8 cellular contexts compared by ENCODE assay signal in genomic region chr20:31698803-31699718, GRCh38. TPM values are rescaled to one million over a fixed set of nuclear protein-coding genes. Genes with fewer than 3 reads are reported as not detected.
DNase-seq lines count a peak whose midpoint lies in the region; ATAC-seq and TF ChIP-seq lines count a peak whose summit lies in the region.

No MANE protein-coding gene starts in this region.

- CTCF ChIA-PET in PC-9 (lab: Charles Lee), result interaction anchor here (0.6 to 1.9 kb wide), 5 partner anchors 17 to 151 kb away, joined by 3 to 11 read pairs (median 3); no protein-coding TSS in a partner anchor

- H3F3A ChIP-seq in PC-9 (ENCODE audit: insufficient read depth, low read depth), result peaks cover 86% of the 10 kb centered on the region

- TF ChIP-seq CTCF in PC-9 (conservative IDR thresholded peaks at IDR 0.05), result no peak
- no peak for TF ChIP-seq CTCF in choroid plexus epithelial cell (conservative IDR thresholded peaks at IDR 0.05; ENCODE audit: low read depth, low read length)
- TF ChIP-seq CTCF in lower leg skin (IDR thresholded peaks at IDR 0.05), result no peak
- TF ChIP-seq CTCF in testis (IDR thresholded peaks at IDR 0.05), result no peak

- POLR2A ChIA-PET in PC-9 (lab: Charles Lee; ENCODE audit: unreplicated experiment), result interaction anchor here (0.6 kb wide), 1 partner anchor 89 kb away, joined by 7 read pairs; no protein-coding TSS in a partner anchor

- peak overlapping the region; percentile 53 for H3K4me2 ChIP-seq in PC-9

- DNase-seq in DMS 273 (lab: John Stamatoyannopoulos, UW; ENCODE audit: unreplicated experiment) (peak; percentile 63), PC-9 (peak; percentile 58 to 91), choroid plexus epithelial cell (ENCODE audit: low read depth) (peak; percentile 98), lower leg skin (ENCODE audit: low spot score in 2 of 2) (peak; percentile 88 to 90), testis (peak; percentile 84)
- DNase-seq in stimulated activated CD4-positive, alpha-beta T cell treated with anti-CD3 and anti-CD28 coated beads, Interleukin-12 subunit alpha, Interleukin-12 subunit beta, amount 100 ng/mL, for 4 hours, result no peak

- no TSS peak for BruUV-seq in PC-9 (replicated peaks; lab: Mats Ljungman, UMichigan)

- H3K4me1 ChIP-seq in PC-9 (replicated peaks; ENCODE audit: insufficient read depth), result peaks cover 90% of the 10 kb centered on the region
- H3K4me1 ChIP-seq in testis, result peaks cover 33% of the 10 kb centered on the region

- no peaks in the 10 kb centered on the region for H3K27me3 ChIP-seq in PC-9 (ENCODE audit: insufficient read depth, low read depth)
- H3K27me3 ChIP-seq in testis, result no peaks in the 10 kb centered on the region

- no peak overlapping the region for H3K4me3 ChIP-seq in PC-9
- no peak overlapping the region for H3K4me3 ChIP-seq in choroid plexus epithelial cell (ENCODE audit: low read depth, low read length)
- H3K4me3 ChIP-seq in lower leg skin (ENCODE audit: low read depth, poor library complexity, severe bottlenecking), result no peak overlapping the region
- H3K4me3 ChIP-seq in testis, result no peak overlapping the region

- no peak overlapping the region for H2AFZ ChIP-seq in PC-9

- peaks cover 95% of the 10 kb centered on the region for H3K79me2 ChIP-seq in PC-9 (ENCODE audit: low read depth)

- TF ChIP-seq POLR2A in lower leg skin (IDR thresholded peaks at IDR 0.05) (no peak), testis (IDR thresholded peaks at IDR 0.05) (no peak)

- intact Hi-C loops in PC-9 (cut with micrococcal nuclease; ENCODE audit: unreplicated experiment), result no loop called here
- intact Hi-C loops in lower leg skin (cut with DNase I; ENCODE audit: low total_unique reads), result no loop called here
- intact Hi-C loops in testis (cut with DNase I; ENCODE audit: low total_unique reads), result no loop called here

- peaks cover 60% of the 10 kb centered on the region for H3K36me3 ChIP-seq in PC-9 (ENCODE audit: low read depth)
- H3K36me3 ChIP-seq in testis (ENCODE audit: low read depth, missing control alignments), result no peaks in the 10 kb centered on the region

- WGBS in lower leg skin, 2 donors, result 46 to 53% methylated on average over 6 of the region's 6 CpGs
- WGBS in testis, 2 donors, result 31 to 39% methylated on average over 6 of the region's 6 CpGs

- no peaks in the 10 kb centered on the region for H4K20me1 ChIP-seq in PC-9 (ENCODE audit: insufficient read depth)

- H3K9me3 ChIP-seq in PC-9 (ENCODE audit: insufficient read depth, low read depth) (no peaks in the 10 kb centered on the region), testis (no peaks in the 10 kb centered on the region)

- peak; percentile 81 for ATAC-seq in GM19324 (IDR thresholded peaks at IDR 0.05; ENCODE audit: low FRiP score, unreplicated experiment)
- ATAC-seq in HG03280 (IDR thresholded peaks at IDR 0.05; ENCODE audit: unreplicated experiment), result peak; percentile 94

- H3K27ac ChIP-seq in PC-9 (peak overlapping the region; percentile 95), testis (peak overlapping the region; percentile 82 to 84)

- no peaks in the 10 kb centered on the region for H3K9me2 ChIP-seq in PC-9 (ENCODE audit: insufficient read depth)

RNA-seq across cellular contexts. Expression of gene BCL2L1, which starts 23.6 kb away (rescaled TPM):
- total RNA-seq in PC-9 (2021), result 125 and 129 TPM in 2 replicates
- total RNA-seq in lower leg skin, result 100 to 1,000 TPM; 115 to 152 (median 125) TPM
- total RNA-seq in testis, result 10 to 100 TPM; 83.0 to 84.7 TPM
- polyA plus RNA-seq in testis (ENCODE audit: insufficient read depth, low read depth, low replicate concordance), result 122 TPM

RNA-seq across cellular contexts. Expression of gene TPX2, which starts 40.0 kb away (rescaled TPM):
- 140 and 164 TPM in 2 replicates for total RNA-seq in PC-9 (2021)
- total RNA-seq in lower leg skin, result 10 to 100 TPM in 1 of 4 donors, 1 to 10 TPM in 3; 5.9 to 10.2 (median 7.3) TPM
- total RNA-seq in testis, result 10 to 100 TPM; 39.7 to 52.5 TPM
- polyA plus RNA-seq in testis (ENCODE audit: insufficient read depth, low read depth, low replicate concordance), result 74.6 TPM
